33 cellular contexts compared by ENCODE assay signal in the genomic region with DNA sequence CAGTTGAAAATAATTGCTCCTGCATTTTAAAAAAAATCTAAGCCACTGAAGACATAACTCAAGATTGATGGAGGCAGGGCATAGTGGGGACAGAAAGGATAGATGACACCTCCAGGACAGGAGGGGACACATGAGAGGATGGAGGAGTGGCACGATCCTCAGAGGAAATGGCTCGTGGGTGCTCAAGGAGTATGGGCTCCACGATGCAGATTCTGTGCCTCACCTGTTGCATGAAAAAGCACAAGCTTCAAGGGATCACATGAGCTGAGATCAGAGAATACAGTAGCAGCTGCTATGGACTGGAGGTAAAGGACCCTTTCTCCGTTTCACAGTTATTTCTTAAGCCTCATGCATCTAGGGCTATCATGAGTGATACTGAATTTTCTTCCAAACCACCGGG.
"Had no signal": no experiment of that assay in that cellular context is flagged by ENCODE, and none has a peak within 500 bp of the region (broad histone marks: within the 10 kb centered on the region; RNA-seq: fewer than 3 reads in every experiment).

No MANE protein-coding gene starts in this region.

- ATAC-seq: activated CD8-positive, alpha-beta T cell treated with anti-CD3 and anti-CD28 coated beads for 36 hours; activated naive CD4-positive, alpha-beta T cell treated with anti-CD3 and anti-CD28 coated beads, Interleukin-2, amount 50 U/mL, for 72 hours; activated T-cell treated with anti-CD3 and anti-CD28 coated beads, Interleukin-2, amount 50 U/mL, for 4 hours; body of pancreas had no signal

- H3K4me1 ChIP-seq: adrenal gland, body of pancreas had no signal

- H3K4me1 Mint-ChIP-seq: activated B cell treated with CpG ODN at 0.5 μM for 24 hours; activated T-helper 17 cell treated with anti-CD3 and anti-CD28 coated beads, Interleukin-2, amount 50 U/mL, for 72 hours had no signal

- H3K4me3 Mint-ChIP-seq: activated B cell treated with CpG ODN at 0.5 μM for 24 hours; activated CD4-positive, alpha-beta memory T cell treated with anti-CD3 and anti-CD28 coated beads for 36 hours; activated CD4-positive, alpha-beta T cell treated with anti-CD3 and anti-CD28 coated beads, Interleukin-2, amount 10 ng/mL, durations not matched to agents 24 days and 14 days; activated CD8-positive, alpha-beta T cell treated with anti-CD3 and anti-CD28 coated beads for 36 hours; activated naive CD4-positive, alpha-beta T cell treated with anti-CD3 and anti-CD28 coated beads for 36 hours; activated naive CD8-positive, alpha-beta T cell treated with anti-CD3 and anti-CD28 coated beads for 36 hours; activated T-cell treated with anti-CD3 and anti-CD28 coated beads, Interleukin-2, amount 50 U/mL, for 4 hours; activated T-cell treated with anti-CD3 and anti-CD28 coated beads, Interleukin-2, amount 50 U/mL, for 72 hours; activated T-helper 1 cell treated with anti-CD3 and anti-CD28 coated beads, Interleukin-12 subunit alpha, Interleukin-12 subunit beta, Interleukin-2, Interleukin-4 antibody, amounts not matched to agents 30 ng/mL and 10 ng/mL and 1 ng/mL, durations not matched to agents 14 hours and 24 hours and 36 hours; activated T-helper 17 cell treated with anti-CD3 and anti-CD28 coated beads, Interleukin-2, amount 50 U/mL, for 72 hours; T-helper 1 cell treated with Interleukin-12 subunit alpha and Interleukin-12 subunit beta and Interleukin-4 antibody, amounts not matched to agents 30 μg/mL and 1 μg/mL, for 36 hours; T-helper 2 cell treated with Interferon-gamma antibody and Interleukin-4, amounts not matched to agents 5 μg/mL and 100 μg/mL, for 36 hours had no signal

- H3K9me3 ChIP-seq: adrenal gland, body of pancreas had no signal

- H3K27ac ChIP-seq: adrenal gland, body of pancreas, VCaP had no signal

- H3K4me3 ChIP-seq: adrenal gland, body of pancreas had no signal

- H3K36me3 Mint-ChIP-seq: activated CD4-positive, alpha-beta memory T cell treated with anti-CD3 and anti-CD28 coated beads for 36 hours; activated naive CD4-positive, alpha-beta T cell treated with anti-CD3 and anti-CD28 coated beads, Interleukin-2, amount 50 U/mL, for 72 hours; activated naive CD8-positive, alpha-beta T cell treated with anti-CD3 and anti-CD28 coated beads for 36 hours had no signal

- H3K27ac Mint-ChIP-seq: activated B cell treated with CpG ODN at 0.5 μM for 24 hours; activated CD4-positive, alpha-beta memory T cell treated with anti-CD3 and anti-CD28 coated beads for 36 hours; activated CD4-positive, alpha-beta T cell treated with anti-CD3 and anti-CD28 coated beads, Interleukin-2, amount 10 ng/mL, durations not matched to agents 24 days and 14 days; activated CD8-positive, alpha-beta T cell treated with anti-CD3 and anti-CD28 coated beads for 36 hours; activated naive CD4-positive, alpha-beta T cell treated with anti-CD3 and anti-CD28 coated beads for 36 hours; activated naive CD4-positive, alpha-beta T cell treated with anti-CD3 and anti-CD28 coated beads, Interleukin-2, amount 50 U/mL, for 72 hours; activated naive CD8-positive, alpha-beta T cell treated with anti-CD3 and anti-CD28 coated beads for 36 hours; activated T-cell treated with anti-CD3 and anti-CD28 coated beads, Interleukin-2, amount 50 U/mL, for 72 hours; activated T-helper 1 cell treated with anti-CD3 and anti-CD28 coated beads, Interleukin-12 subunit alpha, Interleukin-12 subunit beta, Interleukin-2, Interleukin-4 antibody, amounts not matched to agents 30 ng/mL and 10 ng/mL and 1 ng/mL, durations not matched to agents 14 hours and 24 hours and 36 hours; activated T-helper 17 cell treated with anti-CD3 and anti-CD28 coated beads, Interleukin-2, amount 50 U/mL, for 72 hours; T-helper 1 cell treated with Interleukin-12 subunit alpha and Interleukin-12 subunit beta and Interleukin-4 antibody, amounts not matched to agents 30 μg/mL and 1 μg/mL, for 36 hours; T-helper 2 cell treated with Interferon-gamma antibody and Interleukin-4, amounts not matched to agents 5 μg/mL and 100 μg/mL, for 36 hours had no signal

- H3K27me3 Mint-ChIP-seq: activated naive CD8-positive, alpha-beta T cell treated with anti-CD3 and anti-CD28 coated beads for 36 hours; activated T-helper 17 cell treated with anti-CD3 and anti-CD28 coated beads, Interleukin-2, amount 50 U/mL, for 72 hours had no signal

- H3K27me3 ChIP-seq: adrenal gland, body of pancreas had no signal

- H3K36me3 ChIP-seq: adrenal gland had no signal

- DNase-seq: activated B cell treated with CpG ODN at 0.5 μM for 24 hours; activated CD4-positive, alpha-beta memory T cell treated with anti-CD3 and anti-CD28 coated beads for 36 hours; activated CD4-positive, alpha-beta T cell treated with anti-CD3 and anti-CD28 coated beads for 4 hours; activated CD4-positive, alpha-beta T cell treated with anti-CD3 and anti-CD28 coated beads, Interleukin-2, amount 10 ng/mL, durations not matched to agents 24 days and 14 days; activated CD4-positive, alpha-beta T cell treated with anti-CD3 and anti-CD28 coated beads, Interleukin-2, amount 50 U/mL, for 1 hour; activated CD4-positive, alpha-beta T cell treated with anti-CD3 and anti-CD28 coated beads, Interleukin-2, amount 50 U/mL, for 4 hours; activated CD4-positive, CD25-positive, alpha-beta regulatory T cell treated with anti-CD3 and anti-CD28 coated beads, Interleukin-2, amount 50 U/mL, for 72 hours; activated CD8-positive, alpha-beta memory T cell treated with anti-CD3 and anti-CD28 coated beads, Interleukin-2, amount 50 U/mL, for 4 hours; activated CD8-positive, alpha-beta T cell treated with anti-CD3 and anti-CD28 coated beads for 36 hours; activated effector memory CD4-positive, alpha-beta T cell treated with anti-CD3 and anti-CD28 coated beads, Interleukin-2, amount 50 U/mL, for 16 hours; activated gamma-delta T cell treated with Interleukin-2 at 50 U/mL for 16 hours; activated naive CD4-positive, alpha-beta T cell; activated naive CD4-positive, alpha-beta T cell treated with anti-CD3 and anti-CD28 coated beads for 36 hours; activated naive CD4-positive, alpha-beta T cell treated with anti-CD3 and anti-CD28 coated beads, Interleukin-2, amount 50 U/mL, for 16 hours; activated naive CD8-positive, alpha-beta T cell treated with anti-CD3 and anti-CD28 coated beads for 36 hours; activated T-cell treated with anti-CD3 and anti-CD28 coated beads for 4 hours; activated T-cell treated with anti-CD3 and anti-CD28 coated beads, Interleukin-2, amount 50 U/mL, for 1 hour; activated T-cell treated with anti-CD3 and anti-CD28 coated beads, Interleukin-2, amount 50 U/mL, for 4 hours; activated T-cell treated with anti-CD3 and anti-CD28 coated beads, Interleukin-2, amount 50 U/mL, for 72 hours; adrenal gland; amniotic stem cell; aorta; body of pancreas; central memory CD4-positive, alpha-beta T cell; T-helper 1 cell; T-helper 2 cell; T-helper 9 cell had no signal

- H3K9me3 Mint-ChIP-seq: activated B cell treated with CpG ODN at 0.5 μM for 24 hours; activated CD4-positive, alpha-beta memory T cell treated with anti-CD3 and anti-CD28 coated beads for 36 hours; activated CD8-positive, alpha-beta T cell treated with anti-CD3 and anti-CD28 coated beads for 36 hours; activated naive CD4-positive, alpha-beta T cell treated with anti-CD3 and anti-CD28 coated beads for 36 hours; activated naive CD8-positive, alpha-beta T cell treated with anti-CD3 and anti-CD28 coated beads for 36 hours; activated T-cell treated with anti-CD3 and anti-CD28 coated beads, Interleukin-2, amount 50 U/mL, for 4 hours; activated T-helper 1 cell treated with anti-CD3 and anti-CD28 coated beads, Interleukin-12 subunit alpha, Interleukin-12 subunit beta, Interleukin-2, Interleukin-4 antibody, amounts not matched to agents 30 ng/mL and 10 ng/mL and 1 ng/mL, durations not matched to agents 14 hours and 24 hours and 36 hours; activated T-helper 17 cell treated with anti-CD3 and anti-CD28 coated beads, Interleukin-2, amount 50 U/mL, for 72 hours; T-helper 2 cell treated with Interferon-gamma antibody and Interleukin-4, amounts not matched to agents 5 μg/mL and 100 μg/mL, for 36 hours had no signal
